27 cellular contexts compared by ENCODE assay signal in genomic region chr14:30417999-30418398, GRCh38.
"Had no signal": no experiment of that assay in that cellular context is flagged by ENCODE, and none has a peak within 500 bp of the region (broad histone marks: within the 10 kb centered on the region; RNA-seq: fewer than 3 reads in every experiment).

No MANE protein-coding gene starts in this region.

- H3K27me3 ChIP-seq: stomach, suprapubic skin, testis, thyroid gland, tibial artery, tibial nerve, transverse colon, upper lobe of left lung, upper lobe of right lung, uterus, vagina had no signal

- H3K4me1 ChIP-seq: stomach, suprapubic skin, testis, thyroid gland, tibial artery, tibial nerve, transverse colon, upper lobe of left lung, upper lobe of right lung, uterus, vagina had no signal

- H3K9me3 ChIP-seq: suprapubic skin, testis, thoracic aorta, thyroid gland, tibial artery, tibial nerve, transverse colon, upper lobe of left lung, upper lobe of right lung, uterus, vagina had no signal

- H3K36me3 ChIP-seq: stomach, suprapubic skin, thoracic aorta, thyroid gland, tibial artery, tibial nerve, transverse colon, upper lobe of left lung, upper lobe of right lung, uterus, vagina had no signal

- FAIRE-seq: urothelium cell line had no signal

- H3K4me3 ChIP-seq: stomach, suprapubic skin, testis, thoracic aorta, thyroid gland, tibial artery, tibial nerve, transverse colon, upper lobe of left lung, upper lobe of right lung, uterus, vagina had no signal

- H3K27ac ChIP-seq: stomach, suprapubic skin, testis, thoracic aorta, thyroid gland, tibial artery, tibial nerve, transverse colon, upper lobe of left lung, upper lobe of right lung, uterus, vagina had no signal

- ATAC-seq: stimulated activated effector memory CD8-positive, alpha-beta T cell treated with anti-CD3 and anti-CD28 coated beads, Interleukin-12 subunit alpha, Interleukin-12 subunit beta, amount 100 ng/mL, for 72 hours; stimulated activated memory B cell treated with anti-CD40 and anti-IgM and Interleukin-4, amounts not matched to agents 10 μg/mL and 1 μg/mL and 100 μg/mL, for 72 hours; stimulated activated naive B cell treated with anti-CD40 and anti-IgM and Interleukin-4, amounts not matched to agents 10 μg/mL and 1 μg/mL and 100 μg/mL, for 72 hours; stimulated activated naive CD8-positive, alpha-beta T cell treated with anti-CD3 and anti-CD28 coated beads, Interleukin-15, amount 100 ng/mL, for 72 hours; stimulated activated naive CD8-positive, alpha-beta T cell treated with anti-CD3 and anti-CD28 coated beads, Interleukin-15, Interleukin-2, amounts not matched to agents 100 U/mL and 50 U/mL, for 24 hours; upper lobe of right lung had no signal

- DNase-seq: stimulated activated CD4-positive, alpha-beta T cell treated with anti-CD3 and anti-CD28 coated beads, Interleukin-2, amount 100 ng/mL, for 48 hours; stimulated activated CD4-positive, alpha-beta T cell treated with anti-CD3 and anti-CD28 coated beads, Interleukin-4, amount 100 ng/mL, for 1 hour; stimulated activated CD4-positive, alpha-beta T cell treated with anti-CD3 and anti-CD28 coated beads, Interleukin-4, amount 100 ng/mL, for 24 hours; stimulated activated CD4-positive, alpha-beta T cell treated with anti-CD3 and anti-CD28 coated beads, Interleukin-4, amount 100 ng/mL, for 4 hours; stimulated activated CD8-positive, alpha-beta memory T cell treated with anti-CD3 and anti-CD28 coated beads, Interleukin-4, amount 100 ng/mL, for 48 hours; stimulated activated naive B cell treated with anti-CD40 and anti-IgM and Interleukin-4, amounts not matched to agents 10 μg/mL and 1 μg/mL and 100 μg/mL, for 72 hours; stimulated activated naive CD4-positive, alpha-beta T cell; stimulated activated naive CD4-positive, alpha-beta T cell treated with Interleukin-2 at 50 U/mL for 16 hours; stimulated activated naive CD8-positive, alpha-beta T cell treated with anti-CD3 and anti-CD28 coated beads, Interleukin-15, amount 100 ng/mL, for 72 hours; stimulated activated naive CD8-positive, alpha-beta T cell treated with anti-CD3 and anti-CD28 coated beads, Interleukin-15, Interleukin-2, amounts not matched to agents 100 U/mL and 50 U/mL, for 24 hours; stomach; substantia nigra; testis; thyroid gland; tibial artery; transverse colon; trophoblast cell; upper lobe of left lung; upper lobe of right lung; uterus had no signal
